ENCODE assay signal across 28 cellular contexts in the genomic region with DNA sequence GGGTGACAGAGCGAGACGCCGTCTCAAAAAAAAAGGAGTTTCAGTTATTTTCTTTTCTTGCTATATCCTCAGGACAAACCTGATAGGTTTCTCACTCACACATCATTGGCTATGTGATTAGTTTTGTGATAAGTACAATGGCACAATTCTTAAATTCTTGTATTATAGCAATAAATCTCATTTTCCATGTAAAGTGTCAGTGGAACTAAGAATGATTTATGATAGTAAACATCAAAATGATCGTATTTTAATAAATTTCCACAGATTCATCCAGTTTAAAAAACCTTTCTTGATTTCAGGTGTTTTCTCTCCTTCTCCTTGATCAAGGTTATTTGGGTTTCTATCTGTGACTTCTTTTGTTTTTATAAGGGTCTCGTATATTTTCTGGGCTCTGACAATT.
"Had no signal": no experiment of that assay in that cellular context is flagged by ENCODE, and none has a peak within 500 bp of the region (broad histone marks: within the 10 kb centered on the region; RNA-seq: fewer than 3 reads in every experiment).

No MANE protein-coding gene starts in this region.

- H3K4me3 ChIP-seq: colonic mucosa, coronary artery, dorsolateral prefrontal cortex, esophagus muscularis mucosa, esophagus squamous epithelium, gastrocnemius medialis, gastroesophageal sphincter, heart left ventricle, heart right ventricle, hepatocyte had no signal

- H2AFZ ChIP-seq: hepatocyte had no signal

- H3K9me3 ChIP-seq: colonic mucosa, esophagus muscularis mucosa, esophagus squamous epithelium, gastrocnemius medialis, gastroesophageal sphincter, heart left ventricle, heart right ventricle had no signal

- H3K27me3 ChIP-seq: colonic mucosa, dorsolateral prefrontal cortex, esophagus muscularis mucosa, esophagus squamous epithelium, foreskin keratinocyte, gastrocnemius medialis, gastroesophageal sphincter, heart left ventricle, heart right ventricle, hepatocyte had no signal

- H3K4me1 ChIP-seq: colonic mucosa, foreskin keratinocyte had no signal

- FAIRE-seq: colon, endometrium, endothelial cell of umbilical vein, frontal cortex had no signal

- H3K27ac ChIP-seq: colonic mucosa, coronary artery, dorsolateral prefrontal cortex, epithelial cell of prostate, esophagus muscularis mucosa, esophagus squamous epithelium, foreskin keratinocyte, gastrocnemius medialis, gastroesophageal sphincter, heart left ventricle, heart right ventricle, hepatocyte had no signal

- ATAC-seq: effector memory CD8-positive, alpha-beta T cell; esophagus mucosa; foreskin keratinocyte; gastrocnemius medialis; gastroesophageal sphincter; heart left ventricle; heart right ventricle had no signal

- H3K36me3 ChIP-seq: colonic mucosa, esophagus muscularis mucosa, esophagus squamous epithelium, gastrocnemius medialis, gastroesophageal sphincter, heart left ventricle had no signal

- H3K4me2 ChIP-seq: hepatocyte had no signal

- DNase-seq: colonic mucosa; cortex of kidney; dermis blood vessel endothelial cell; dorsolateral prefrontal cortex; effector CD4-positive, alpha-beta T cell; effector CD8-positive, alpha-beta T cell; effector memory CD8-positive, alpha-beta T cell; endodermal cell; erythroblast; esophagus squamous epithelium; foreskin fibroblast; foreskin keratinocyte; foreskin melanocyte; gastrocnemius medialis; glutamatergic neuron; head of caudate nucleus; heart left ventricle; heart right ventricle had no signal
